In genomic region chr7:154950992-154951391, GRCh38 we compare ENCODE assay signal across 29 cellular contexts.
"Had no signal": no experiment of that assay in that cellular context is flagged by ENCODE, and none has a peak within 500 bp of the region (broad histone marks: within the 10 kb centered on the region; RNA-seq: fewer than 3 reads in every experiment).

No MANE protein-coding gene starts in this region.

- H3K9me3 Mint-ChIP-seq: naive thymus-derived CD4-positive, alpha-beta T cell; natural killer cell; nephron; neural progenitor cell; stimulated activated effector memory CD8-positive, alpha-beta T cell treated with anti-CD3 and anti-CD28 coated beads, Interleukin-12 subunit alpha, Interleukin-12 subunit beta, amount 100 ng/mL, for 72 hours; stimulated activated naive CD8-positive, alpha-beta T cell treated with anti-CD3 and anti-CD28 coated beads, Interleukin-15, amount 100 ng/mL, for 72 hours; type B pancreatic cell had no signal

- H3K4me3 Mint-ChIP-seq: naive thymus-derived CD4-positive, alpha-beta T cell; natural killer cell; nephron; neural progenitor cell; stimulated activated effector memory CD8-positive, alpha-beta T cell treated with anti-CD3 and anti-CD28 coated beads, Interleukin-12 subunit alpha, Interleukin-12 subunit beta, amount 100 ng/mL, for 72 hours; stimulated activated naive CD8-positive, alpha-beta T cell treated with anti-CD3 and anti-CD28 coated beads, Interleukin-15, amount 100 ng/mL, for 72 hours; type B pancreatic cell had no signal

- H3K79me2 ChIP-seq: parathyroid adenoma had no signal

- H3K4me1 Mint-ChIP-seq: natural killer cell; nephron; stimulated activated effector memory CD8-positive, alpha-beta T cell treated with anti-CD3 and anti-CD28 coated beads, Interleukin-12 subunit alpha, Interleukin-12 subunit beta, amount 100 ng/mL, for 72 hours; stimulated activated naive CD8-positive, alpha-beta T cell treated with anti-CD3 and anti-CD28 coated beads, Interleukin-15, amount 100 ng/mL, for 72 hours had no signal

- H3K4me2 ChIP-seq: neural progenitor cell had no signal

- H3K9ac ChIP-seq: neural progenitor cell, parathyroid adenoma had no signal

- H3K36me3 ChIP-seq: ovary had no signal

- H3K27ac Mint-ChIP-seq: naive thymus-derived CD4-positive, alpha-beta T cell; natural killer cell; nephron; neural progenitor cell; progenitor cell of endocrine pancreas; stimulated activated effector memory CD8-positive, alpha-beta T cell treated with anti-CD3 and anti-CD28 coated beads, Interleukin-12 subunit alpha, Interleukin-12 subunit beta, amount 100 ng/mL, for 72 hours; type B pancreatic cell had no signal

- H3K9me3 ChIP-seq: ovary, psoas muscle, suprapubic skin, testis, tibial artery, transverse colon, upper lobe of right lung, uterus had no signal

- ATAC-seq: naive thymus-derived CD4-positive, alpha-beta T cell; natural killer cell; psoas muscle; right cardiac atrium; sciatic nerve; stimulated activated effector memory CD8-positive, alpha-beta T cell treated with anti-CD3 and anti-CD28 coated beads, Interleukin-12 subunit alpha, Interleukin-12 subunit beta, amount 100 ng/mL, for 72 hours; stimulated activated naive CD8-positive, alpha-beta T cell treated with anti-CD3 and anti-CD28 coated beads, Interleukin-15, amount 100 ng/mL, for 72 hours; stimulated activated naive CD8-positive, alpha-beta T cell treated with anti-CD3 and anti-CD28 coated beads, Interleukin-15, Interleukin-2, amounts not matched to agents 100 U/mL and 50 U/mL, for 24 hours; upper lobe of right lung had no signal

- H3K4me1 ChIP-seq: neural progenitor cell, parathyroid adenoma, psoas muscle, suprapubic skin, testis, tibial artery, transverse colon, upper lobe of right lung, uterus had no signal

- H3K27me3 Mint-ChIP-seq: naive thymus-derived CD4-positive, alpha-beta T cell; progenitor cell of endocrine pancreas; stimulated activated naive CD8-positive, alpha-beta T cell treated with anti-CD3 and anti-CD28 coated beads, Interleukin-15, amount 100 ng/mL, for 72 hours; type B pancreatic cell had no signal

- DNase-seq: naive thymus-derived CD4-positive, alpha-beta T cell; natural killer cell; occipital lobe; ovary; posterior cingulate gyrus; psoas muscle; right cardiac atrium; stimulated activated CD4-positive, alpha-beta T cell treated with anti-CD3 and anti-CD28 coated beads, Interleukin-15, amount 100 ng/mL, for 24 hours; stimulated activated CD4-positive, alpha-beta T cell treated with anti-CD3 and anti-CD28 coated beads, Interleukin-2, amount 100 ng/mL, for 24 hours; stimulated activated CD4-positive, alpha-beta T cell treated with anti-CD3 and anti-CD28 coated beads, Interleukin-2, amount 100 ng/mL, for 48 hours; stimulated activated CD4-positive, alpha-beta T cell treated with anti-CD3 and anti-CD28 coated beads, Interleukin-4, amount 100 ng/mL, for 24 hours; stimulated activated naive CD4-positive, alpha-beta T cell; stimulated activated naive CD8-positive, alpha-beta T cell treated with anti-CD3 and anti-CD28 coated beads, Interleukin-15, amount 100 ng/mL, for 72 hours; stimulated activated naive CD8-positive, alpha-beta T cell treated with anti-CD3 and anti-CD28 coated beads, Interleukin-15, Interleukin-2, amounts not matched to agents 100 U/mL and 50 U/mL, for 24 hours; substantia nigra; testis; tibial artery; transverse colon; upper lobe of right lung; uterus had no signal

- H3K4me3 ChIP-seq: neural progenitor cell, ovary, psoas muscle, skin epidermis, suprapubic skin, testis, tibial artery, transverse colon, upper lobe of right lung, uterus had no signal

- H3K27me3 ChIP-seq: neural progenitor cell, ovary, suprapubic skin, testis, tibial artery, transverse colon, upper lobe of right lung, uterus had no signal

- H3K27ac ChIP-seq: neural progenitor cell, ovary, parathyroid adenoma, psoas muscle, skin epidermis, suprapubic skin, testis, tibial artery, transverse colon, upper lobe of right lung, uterus had no signal

- H2AFZ ChIP-seq: neural progenitor cell, parathyroid adenoma had no signal
